ENCODE assay signal across 8 cellular contexts in the genomic region with DNA sequence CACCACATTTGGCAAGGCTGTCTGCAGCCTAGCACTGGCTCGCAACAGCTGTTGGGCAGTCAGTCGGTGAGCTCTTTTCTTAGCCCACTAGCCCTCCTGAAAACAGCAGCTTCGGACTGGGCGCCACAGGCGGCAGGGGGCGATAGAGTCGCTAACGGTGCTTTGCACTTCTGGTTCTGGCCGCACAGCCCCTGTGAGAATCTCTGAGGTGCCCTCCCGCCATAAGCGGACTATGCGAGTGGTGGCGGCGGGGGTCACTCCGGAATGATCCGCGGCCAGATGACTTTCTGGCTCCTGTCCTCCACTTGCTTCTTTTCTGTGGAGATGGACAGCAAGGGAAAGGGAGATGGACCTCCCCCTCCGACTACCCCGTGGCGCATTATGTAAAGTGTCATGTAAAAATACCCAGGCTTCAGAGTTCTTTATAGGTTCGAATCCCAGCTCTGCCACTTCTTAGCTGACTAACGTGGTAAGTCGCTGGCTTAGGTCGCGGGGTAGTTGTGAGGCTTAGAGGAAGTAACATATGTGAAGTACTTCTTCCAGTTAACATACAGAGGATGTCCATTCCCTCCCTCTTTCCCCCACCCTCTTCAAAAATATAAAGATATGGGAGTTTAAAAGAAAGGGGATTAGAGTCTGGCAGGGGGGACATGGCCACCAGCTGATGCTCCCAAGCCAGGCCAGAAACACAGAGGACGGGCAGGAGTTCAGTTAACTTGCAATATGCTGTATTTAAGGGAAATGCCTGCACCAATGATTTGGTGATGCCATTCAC. TPM values are rescaled to one million over a fixed set of nuclear protein-coding genes. Genes with fewer than 3 reads are reported as not detected.
DNase-seq lines count a peak whose midpoint lies in the region; ATAC-seq and TF ChIP-seq lines count a peak whose summit lies in the region.

No MANE protein-coding gene starts in this region.

- no peak overlapping the region for H3K4me3 Mint-ChIP-seq in endothelial cell (ENCODE audit: unreplicated experiment)

- DNase-seq in AG08395 (ENCODE audit: low spot score) = peak; percentile 6
- peak; percentile 49 for DNase-seq in GM13976 (ENCODE audit: low spot score)
- DNase-seq in M059J (ENCODE audit: low read depth) = peak; percentile 34
- DNase-seq in endothelial cell (ENCODE audit: low spot score) = peak; percentile 75
- DNase-seq in retina = peak; percentile 65
- DNase-seq in GF-D8 (lab: John Stamatoyannopoulos, UW) = no peak

- H3K4me1 Mint-ChIP-seq in endothelial cell (ENCODE audit: unreplicated experiment) = peaks cover 2% of the 10 kb centered on the region

- in situ Hi-C loops in GM13976 (cut with MboI; ENCODE audit: low sequenced_read_pairs, unreplicated experiment) = no loop called here

- peaks cover 10% of the 10 kb centered on the region for H3K27me3 Mint-ChIP-seq in endothelial cell (ENCODE audit: unreplicated experiment)

- ATAC-seq in HG03378 (IDR thresholded peaks at IDR 0.05; ENCODE audit: unreplicated experiment) (no peak), HG02973 (IDR thresholded peaks at IDR 0.05; ENCODE audit: unreplicated experiment) (no peak)

- no peaks in the 10 kb centered on the region for H3K9me3 Mint-ChIP-seq in endothelial cell (ENCODE audit: unreplicated experiment)

- peak; percentile 25 for TF ChIP-seq CTCF in GM13976 (IDR thresholded peaks at IDR 0.05; ENCODE audit: borderline replicate concordance, control extremely low read depth, extremely low read depth, insufficient read depth, missing control alignments)
- peak; percentile 43 for TF ChIP-seq CTCF in endothelial cell (IDR thresholded peaks at IDR 0.05; ENCODE audit: unreplicated experiment)

- no peak overlapping the region for H3K27ac Mint-ChIP-seq in endothelial cell (ENCODE audit: unreplicated experiment)

- no peaks in the 10 kb centered on the region for H3K36me3 Mint-ChIP-seq in endothelial cell (ENCODE audit: low read depth, unreplicated experiment)

RNA-seq across cellular contexts. Expression of gene ARHGAP36, which starts 11.0 kb away (rescaled TPM):
- total RNA-seq in M059J (2014; rRNA removed; shearing (Covaris generic)) = not detected in 2 replicates
- total RNA-seq in endothelial cell (ENCODE audit: unreplicated experiment) = not detected
